In the genomic region with DNA sequence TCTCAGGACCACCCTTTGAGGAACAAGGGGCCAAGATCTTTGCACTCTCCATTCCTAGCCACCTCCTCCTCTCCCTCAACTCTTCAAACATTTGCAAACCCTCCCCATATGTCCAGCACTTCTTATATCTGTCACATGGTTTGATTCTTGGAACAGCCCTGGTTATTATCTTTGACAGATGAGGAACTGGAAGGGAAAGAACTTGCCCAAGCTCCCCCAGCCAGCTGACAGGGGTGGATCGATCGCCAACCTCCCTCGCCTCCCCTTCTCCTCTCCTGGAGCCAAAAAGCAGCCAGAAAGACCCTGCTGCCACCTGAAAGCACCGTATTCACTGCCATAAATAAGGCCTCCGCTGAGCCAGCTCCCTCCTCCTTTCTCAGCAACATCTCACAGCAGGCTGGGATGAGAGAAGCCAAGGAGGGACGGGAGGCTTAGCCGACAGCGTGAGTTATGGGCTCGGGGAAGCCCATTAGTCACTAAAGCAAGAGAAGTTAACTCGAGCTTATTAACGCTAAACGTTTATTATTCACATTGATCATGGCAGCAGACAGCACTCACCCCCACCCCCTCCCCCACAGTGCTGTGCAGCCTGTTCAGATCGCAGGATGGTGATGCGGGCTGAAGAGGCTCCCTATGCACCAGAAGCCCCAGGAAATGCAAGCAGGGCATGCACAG, we compare ENCODE assay signal across 15 cellular contexts. TPM values are rescaled to one million over a fixed set of nuclear protein-coding genes. Genes with fewer than 3 reads are reported as not detected.
"Had no signal": no experiment of that assay in that cellular context is flagged by ENCODE, and none has a peak within 500 bp of the region (broad histone marks: within the 10 kb centered on the region; RNA-seq: fewer than 3 reads in every experiment).

No MANE protein-coding gene starts in this region.

- H3K36me3 ChIP-seq: esophagus muscularis mucosa, pancreas, tibial artery had no signal

- H3K4me1 ChIP-seq: pancreas had no signal

- H3K9me3 ChIP-seq: esophagus muscularis mucosa, pancreas, tibial artery had no signal

- H3K27ac ChIP-seq: pancreas, tibial artery had no signal

- DNase-seq: activated CD4-positive, alpha-beta T cell treated with anti-CD3 and anti-CD28 coated beads, Interleukin-2, amount 50 U/mL, for 4 hours; activated CD4-positive, CD25-positive, alpha-beta regulatory T cell treated with anti-CD3 and anti-CD28 coated beads, Interleukin-2, amount 50 U/mL, for 72 hours; activated CD8-positive, alpha-beta memory T cell treated with anti-CD3 and anti-CD28 coated beads, Interleukin-2, amount 10 ng/mL, durations not matched to agents 7 days and 5 days; activated gamma-delta T cell; activated T-cell treated with anti-CD3 and anti-CD28 coated beads, Interleukin-2, amount 50 U/mL, for 24 hours; amygdala; hypothalamus; naive thymus-derived CD8-positive, alpha-beta T cell; small intestine; T-helper 2 cell had no signal

- H3K4me3 ChIP-seq: esophagus muscularis mucosa, lung, pancreas, tibial artery had no signal

- H3K27me3 ChIP-seq: pancreas, tibial artery had no signal

- ATAC-seq: activated CD8-positive, alpha-beta memory T cell treated with anti-CD3 and anti-CD28 coated beads, Interleukin-2, amount 10 ng/mL, durations not matched to agents 7 days and 5 days; naive thymus-derived CD8-positive, alpha-beta T cell; stimulated activated effector memory CD8-positive, alpha-beta T cell treated with anti-CD3 and anti-CD28 coated beads, Interleukin-12 subunit alpha, Interleukin-12 subunit beta, amount 100 ng/mL, for 72 hours had no signal

RNA-seq across cellular contexts. Expression of a gene that starts 22.2 kb away (rescaled TPM):
- total RNA-seq: activated CD8-positive, alpha-beta memory T cell treated with anti-CD3 and anti-CD28 coated beads, Interleukin-2, amount 10 ng/mL, durations not matched to agents 7 days and 5 days had no signal
